ENCODE assay signal across 8 cellular contexts in the genomic region with DNA sequence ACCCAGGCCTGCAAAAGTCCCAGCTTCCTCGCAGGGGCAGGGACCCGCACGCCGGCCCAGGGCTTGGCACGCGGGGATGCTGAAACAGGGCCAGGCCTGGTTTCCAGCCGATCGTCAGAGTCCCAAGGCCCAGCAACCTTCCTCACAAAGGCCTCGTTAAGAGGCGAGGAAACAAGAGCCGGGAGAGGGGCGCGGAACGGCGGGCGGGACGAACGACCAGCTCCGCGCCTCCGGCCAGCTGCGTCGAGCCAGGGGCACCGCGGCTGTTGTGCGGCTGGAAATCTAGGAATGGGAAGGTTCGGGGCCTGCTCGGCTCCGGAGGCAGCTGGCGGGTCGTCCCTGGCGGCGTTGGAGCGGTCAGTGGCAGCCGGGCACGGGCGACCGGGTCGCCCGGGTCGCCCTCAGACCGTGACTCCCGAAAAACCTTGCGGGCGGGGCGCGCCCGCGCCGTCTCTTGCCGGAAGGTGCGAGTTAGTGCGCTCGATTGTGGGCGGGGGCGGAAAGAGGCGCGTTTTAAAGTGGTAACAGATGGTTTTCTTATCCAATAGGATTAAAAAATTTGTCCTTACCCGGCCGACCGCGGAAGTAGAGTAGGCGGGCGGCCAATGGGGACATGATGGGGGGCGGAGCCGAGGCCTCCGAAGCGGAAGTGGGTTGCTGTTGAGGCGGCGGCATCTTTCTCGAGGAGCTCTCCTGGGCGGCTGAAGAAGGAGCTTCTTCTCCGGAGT. TPM values are rescaled to one million over a fixed set of nuclear protein-coding genes. Genes with fewer than 3 reads are reported as not detected.
DNase-seq lines count a peak whose midpoint lies in the region; ATAC-seq, FAIRE-seq and TF ChIP-seq lines count a peak whose summit lies in the region.

A gene with protein sequence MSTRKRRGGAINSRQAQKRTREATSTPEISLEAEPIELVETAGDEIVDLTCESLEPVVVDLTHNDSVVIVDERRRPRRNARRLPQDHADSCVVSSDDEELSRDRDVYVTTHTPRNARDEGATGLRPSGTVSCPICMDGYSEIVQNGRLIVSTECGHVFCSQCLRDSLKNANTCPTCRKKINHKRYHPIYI (plus strand): TSS at position 643 of the 728 bp plus-strand sequence. CDS start 21,388 bp downstream, outside the sequence.

- peak; percentile 84 for ATAC-seq in HG02885 (IDR thresholded peaks at IDR 0.05; ENCODE audit: poor library complexity, unreplicated experiment)
- ATAC-seq in T-helper 17 cell = peak; percentile 85
- peak; percentile 96 for ATAC-seq in left ventricle myocardium superior
- peak; percentile 92 to 97 (median 94) for ATAC-seq in psoas muscle

- H3K27ac ChIP-seq in psoas muscle = peak within 1 kb of the TSS; percentile 95

- H3K4me3 ChIP-seq in psoas muscle = peak within 1 kb of the TSS; percentile 95

- FAIRE-seq in urothelium cell line (lab: Jason Lieb, UNC) = no peak

- H3K36me3 Mint-ChIP-seq in T-helper 17 cell (ENCODE audit: low read depth) = no peaks in the 10 kb centered on the region

- TF ChIP-seq POLR2A in GM15510 (IDR thresholded peaks at IDR 0.05; ENCODE audit: borderline replicate concordance, extremely low read depth, insufficient read length) = peak; percentile 81

- no peaks in the 10 kb centered on the region for H3K9me3 ChIP-seq in T-helper 17 cell (ENCODE audit: control insufficient read depth, low read length, poor library complexity, severe bottlenecking)
- no peaks in the 10 kb centered on the region for H3K9me3 ChIP-seq in psoas muscle

- H3K27me3 ChIP-seq in psoas muscle (ENCODE audit: insufficient read depth in 3 of 3, low read length in 2 of 3) = no peaks in the 10 kb centered on the region

- TF ChIP-seq CTCF in psoas muscle (IDR thresholded peaks at IDR 0.05) = no peak

- intact Hi-C loops in left ventricle myocardium superior (cut with micrococcal nuclease) = loop anchor here (10.0 kb wide), 1 partner anchor 244 kb away; no protein-coding TSS in a partner anchor
- intact Hi-C loops in psoas muscle (cut with DNase I) = loop anchor here (5.0 to 10.0 kb wide), 2 partner anchors 66 to 69 kb away; a partner anchor contains a TSS

- WGBS in psoas muscle, 3 donors = 0 to 1% (median 0%) methylated on average over 71 to 73 of the region's 73 CpGs

- peak within 1 kb of the TSS; percentile 96 for H3K4me3 Mint-ChIP-seq in T-helper 17 cell

- peaks cover 29% of the 10 kb centered on the region for H3K4me1 Mint-ChIP-seq in T-helper 17 cell

- H3K4me1 ChIP-seq in psoas muscle = peaks cover 28% of the 10 kb centered on the region

- DNase-seq in NCI-H1694 treated with DMSO at 0.1 percent for 48 hours (lab: John Stamatoyannopoulos, UW) (peak; percentile 91), T-helper 17 cell (peak; percentile 88 to 93 (median 88)), amygdala (lab: John Stamatoyannopoulos, UW) (peak; percentile 48 to 97 (median 91)), left ventricle myocardium superior (peak; percentile 97), psoas muscle (peak; percentile 97 to 98), urothelium cell line (ENCODE audit: low spot score) (peak; percentile 94)

- H3K27ac Mint-ChIP-seq in T-helper 17 cell = peak within 1 kb of the TSS; percentile 97

- peaks cover 5 to 19% of the 10 kb centered on the region in 2 donors for H3K36me3 ChIP-seq in psoas muscle (ENCODE audit: insufficient read depth in 1 of 2, low read depth in 1 of 2)

- no peaks in the 10 kb centered on the region for H3K27me3 Mint-ChIP-seq in T-helper 17 cell

RNA-seq across cellular contexts. Expression of the gene that starts here (rescaled TPM):
- total RNA-seq in T-helper 17 cell (100 to 1,000 TPM; 102 to 117 TPM), left ventricle myocardium superior (26.1 TPM), psoas muscle (10 to 100 TPM; 20.1 to 37.7 (median 31.3) TPM)
- 10 to 100 TPM; 18.1 to 50.2 (median 30.7) TPM for polyA plus RNA-seq in psoas muscle

Comparison
In these comparisons a context has a peak if more than half of its experiments do, and no peak if none do; other contexts are left out.
1. Peak in every context shown above with its lines: DNase-seq, ATAC-seq, H3K4me3 ChIP-seq and H3K27ac ChIP-seq.